ENCODE assay signal across 8 cellular contexts in genomic region chr11:73295259-73295995, GRCh38. TPM values are rescaled to one million over a fixed set of nuclear protein-coding genes. Genes with fewer than 3 reads are reported as not detected.
DNase-seq lines count a peak whose midpoint lies in the region; ATAC-seq and TF ChIP-seq lines count a peak whose summit lies in the region.

No MANE protein-coding gene starts in this region.

- H3K4me1 Mint-ChIP-seq in activated naive CD4-positive, alpha-beta T cell treated with anti-CD3 and anti-CD28 coated beads, Interleukin-2, amount 10 ng/mL, durations not matched to agents 7 days and 5 days, result no peaks in the 10 kb centered on the region

- peak in 1 of 2 donors; percentile 31 for ATAC-seq in left cardiac atrium
- ATAC-seq in GM19023 (IDR thresholded peaks at IDR 0.05; ENCODE audit: unreplicated experiment), result no peak

- H3K4me2 ChIP-seq in skeletal muscle satellite cell (ENCODE audit: low read length), result peak overlapping the region; percentile 26

- no peaks in the 10 kb centered on the region for H3K36me3 Mint-ChIP-seq in activated naive CD4-positive, alpha-beta T cell treated with anti-CD3 and anti-CD28 coated beads, Interleukin-2, amount 10 ng/mL, durations not matched to agents 7 days and 5 days

- H3K4me1 ChIP-seq in skeletal muscle satellite cell (ENCODE audit: control insufficient read depth, insufficient read depth, low read length), result peaks cover 10% of the 10 kb centered on the region

- no peaks in the 10 kb centered on the region for H3K9me3 Mint-ChIP-seq in activated naive CD4-positive, alpha-beta T cell treated with anti-CD3 and anti-CD28 coated beads, Interleukin-2, amount 10 ng/mL, durations not matched to agents 7 days and 5 days

- intact Hi-C loops in left cardiac atrium (cut with DNase I), result loop anchor here in 1 of 2 donors (5.0 kb wide), 1 partner anchor 42 kb away; no protein-coding TSS in a partner anchor

- TF ChIP-seq CTCF in GM12865 (IDR thresholded peaks at IDR 0.05; ENCODE audit: insufficient read depth, low read depth, low read length, missing control alignments), result peak; percentile 99

- no peaks in the 10 kb centered on the region for H3K9me3 ChIP-seq in skeletal muscle satellite cell (replicated peaks; ENCODE audit: low read length)

- CTCF ChIA-PET in activated naive CD4-positive, alpha-beta T cell treated with anti-CD3 and anti-CD28 coated beads, Interleukin-2, amount 10 ng/mL, durations not matched to agents 7 days and 5 days (lab: Charles Lee), result interaction anchor here (0.6 to 5.1 kb wide), 15 partner anchors 8 to 365 kb away, joined by 3 to 38 read pairs (median 4); partner anchors contain the start of gene ARHGEF17

- H3K4me3 Mint-ChIP-seq in activated naive CD4-positive, alpha-beta T cell treated with anti-CD3 and anti-CD28 coated beads, Interleukin-2, amount 10 ng/mL, durations not matched to agents 7 days and 5 days, result no peak overlapping the region

- H3K27me3 ChIP-seq in skeletal muscle satellite cell (ENCODE audit: control insufficient read depth, insufficient read depth, low read length), result peaks cover 6% of the 10 kb centered on the region

- H3K27me3 Mint-ChIP-seq in activated naive CD4-positive, alpha-beta T cell treated with anti-CD3 and anti-CD28 coated beads, Interleukin-2, amount 10 ng/mL, durations not matched to agents 7 days and 5 days, result peaks cover 68% of the 10 kb centered on the region

- no peak overlapping the region for H3K9ac ChIP-seq in skeletal muscle satellite cell (ENCODE audit: low read depth, low read length)

- H3K27ac Mint-ChIP-seq in activated naive CD4-positive, alpha-beta T cell treated with anti-CD3 and anti-CD28 coated beads, Interleukin-2, amount 10 ng/mL, durations not matched to agents 7 days and 5 days, result no peak overlapping the region

- H3K36me3 ChIP-seq in skeletal muscle satellite cell (ENCODE audit: insufficient read depth, low read length), result no peaks in the 10 kb centered on the region

- H3K4me3 ChIP-seq in GM12865 (ENCODE audit: low read depth, low read length) (no peak overlapping the region), skeletal muscle satellite cell (ENCODE audit: low read length) (no peak overlapping the region)

- peak; percentile 78 for DNase-seq in GM12865 (ENCODE audit: low read depth)
- DNase-seq in Kasumi-1 (lab: John Stamatoyannopoulos, UW), result peak; percentile 84 to 91
- peak; percentile 60 for DNase-seq in SKM-1 treated with dmso at 0.1 percent for 144 hours (lab: John Stamatoyannopoulos, UW; ENCODE audit: unreplicated experiment)
- peak; percentile 87 for DNase-seq in activated naive CD4-positive, alpha-beta T cell treated with anti-CD3 and anti-CD28 coated beads, Interleukin-2, amount 10 ng/mL, durations not matched to agents 7 days and 5 days
- DNase-seq in left cardiac atrium, result peak; percentile 68
- no peak for DNase-seq in NCI-H2171 treated with DMSO at 0.1 percent for 48 hours (lab: John Stamatoyannopoulos, UW)

RNA-seq across cellular contexts. Expression of gene ARHGEF17, which starts 12.6 kb away (rescaled TPM):
- total RNA-seq in left cardiac atrium, result 10 to 100 TPM; 42.2 to 53.2 TPM
- 9.4 and 11.2 TPM in 2 replicates for total RNA-seq in skeletal muscle satellite cell (2012; rRNA removed)

RNA-seq across cellular contexts. Expression of gene P2RY6, which starts 23.3 kb away (rescaled TPM):
- 1 to 10 TPM; 2.0 to 4.4 TPM for total RNA-seq in left cardiac atrium
- total RNA-seq in skeletal muscle satellite cell (2012; rRNA removed), result 0.25 TPM in 1 of 2 replicates, not detected in the other
